Comparison of ENCODE assay signal across 9 cellular contexts in genomic region chr1:178542554-178543290, GRCh38. TPM values are rescaled to one million over a fixed set of nuclear protein-coding genes. Genes with fewer than 3 reads are reported as not detected.
DNase-seq lines count a peak whose midpoint lies in the region; ATAC-seq, FAIRE-seq and TF ChIP-seq lines count a peak whose summit lies in the region.
"Had no signal": no experiment of that assay in that cellular context is flagged by ENCODE, and none has a peak within 500 bp of the region (broad histone marks: within the 10 kb centered on the region; RNA-seq: fewer than 3 reads in every experiment).

No MANE protein-coding gene starts in this region.

- TF ChIP-seq CTCF in AG10803 (conservative IDR thresholded peaks at IDR 0.05; ENCODE audit: low read length) (peak; percentile 73), HepG2 (CRISPR knock-in tag; IDR thresholded peaks at IDR 0.05) (peak; percentile 83)

- H3K27me3 ChIP-seq in HepG2 (ENCODE audit: control insufficient read depth in 1 of 2, insufficient read depth in 2 of 2, low read length in 2 of 2), result no peaks in the 10 kb centered on the region; a peak in 1 of 5 replicates

- peak overlapping the region; percentile 86 for H3K4me3 Mint-ChIP-seq in activated CD4-positive, alpha-beta T cell treated with anti-CD3 and anti-CD28 coated beads, Interleukin-2, amount 10 ng/mL, durations not matched to agents 7 days and 5 days
- H3K4me3 Mint-ChIP-seq in dendritic cell treated with granulocyte-macrophage colony-stimulating factor and Interleukin-4, amounts not matched to agents 40 ng/mL and 50 ng/mL, for 4 days, result peak overlapping the region; percentile 93

- H4K20me1 ChIP-seq in HepG2 (ENCODE audit: insufficient read depth, low read length), result no peaks in the 10 kb centered on the region

- peak overlapping the region; percentile 98 for H3K4me2 ChIP-seq in HepG2 (ENCODE audit: low read depth, low read length)

- BruUV-seq in HepG2 (replicated peaks; lab: Mats Ljungman, UMichigan), result TSS peak; percentile 38

- CTCF ChIA-PET in activated CD4-positive, alpha-beta T cell treated with anti-CD3 and anti-CD28 coated beads, Interleukin-2, amount 10 ng/mL, durations not matched to agents 7 days and 5 days (lab: Charles Lee), result interaction anchor here (1.0 kb wide), 2 partner anchors 11 to 461 kb away, joined by 3 to 4 read pairs; no protein-coding TSS in a partner anchor
- CTCF ChIA-PET in HepG2 (lab: Yijun Ruan, JAX; ENCODE audit: low intra/inter-chr PET ratio, low total read pairs), result interaction anchor here (0.6 to 2.6 kb wide), 7 partner anchors 9 to 460 kb away, joined by 3 to 28 read pairs (median 8); partner anchors contain the start of gene RALGPS2

- H3K4me3 ChIP-seq in AG10803 (ENCODE audit: low read length) (peak overlapping the region; percentile 83), HepG2 (replicated peaks in 1 of 3; ENCODE audit: insufficient read depth in 1 of 3, low read depth in 2 of 3, low read length in 3 of 3) (peak overlapping the region; percentile 72 to 91 (median 87))

- FAIRE-seq in HepG2 (lab: Jason Lieb, UNC), result peak; percentile 15

- in situ Hi-C loops in HepG2 (cut with HindIII; ENCODE audit: extremely low pct_ligation_motif_present, low pct_unique_long_range_greater_than_20kb), result no loop called here

- peaks cover 0 to 5% of the 10 kb centered on the region in 2 experiments; a peak in 1 of 5 replicates for H3K36me3 ChIP-seq in HepG2 (replicated peaks in 1 of 2; ENCODE audit: control insufficient read depth in 1 of 2, insufficient read depth in 2 of 2, low read length in 2 of 2)

- no peak overlapping the region for H2AFZ ChIP-seq in HepG2 (ENCODE audit: low read length)

- no peaks in the 10 kb centered on the region for H3K27me3 Mint-ChIP-seq in activated CD4-positive, alpha-beta T cell treated with anti-CD3 and anti-CD28 coated beads, Interleukin-2, amount 10 ng/mL, durations not matched to agents 7 days and 5 days
- H3K27me3 Mint-ChIP-seq in dendritic cell treated with granulocyte-macrophage colony-stimulating factor and Interleukin-4, amounts not matched to agents 40 ng/mL and 50 ng/mL, for 4 days, result peaks cover 2% of the 10 kb centered on the region

- H3K36me3 Mint-ChIP-seq in activated CD4-positive, alpha-beta T cell treated with anti-CD3 and anti-CD28 coated beads, Interleukin-2, amount 10 ng/mL, durations not matched to agents 7 days and 5 days (ENCODE audit: low read depth), result no peaks in the 10 kb centered on the region
- peaks cover 16% of the 10 kb centered on the region for H3K36me3 Mint-ChIP-seq in dendritic cell treated with granulocyte-macrophage colony-stimulating factor and Interleukin-4, amounts not matched to agents 40 ng/mL and 50 ng/mL, for 4 days (ENCODE audit: low read depth)

- H3K4me1 ChIP-seq in HepG2 (ENCODE audit: insufficient read depth, low read length), result peaks cover 53% of the 10 kb centered on the region

- no peaks in the 10 kb centered on the region for H3K9me3 ChIP-seq in HepG2 (ENCODE audit: low read length)

- peaks cover 10% of the 10 kb centered on the region for H3K79me2 ChIP-seq in HepG2 (ENCODE audit: insufficient read depth, low read length)

- intact Hi-C loops in dendritic cell treated with granulocyte-macrophage colony-stimulating factor and Interleukin-4, amounts not matched to agents 40 ng/mL and 50 ng/mL, for 4 days (cut with micrococcal nuclease), result loop anchor here (1.0 to 10.0 kb wide), 3 partner anchors 182 to 540 kb away; partner anchors contain the start of genes RALGPS2 and TOR3A
- intact Hi-C loops in HepG2 (cut with micrococcal nuclease; ENCODE audit: unreplicated experiment), result loop anchor here (1.0 to 10.0 kb wide), 5 partner anchors 82 to 332 kb away; partner anchors contain the start of gene ANGPTL1

- DNase-seq in AG10803 (ENCODE audit: low read depth) (peak; percentile 90), NCI-H446 treated with DMSO at 0.1 percent for 48 hours (lab: John Stamatoyannopoulos, UW) (peak; percentile 42), HepG2 (ENCODE audit: low spot score) (peak; percentile 67)
- peak; percentile 80 for DNase-seq in activated CD4-positive, alpha-beta T cell treated with anti-CD3 and anti-CD28 coated beads, Interleukin-2, amount 10 ng/mL, durations not matched to agents 7 days and 5 days
- peak; percentile 86 for DNase-seq in stimulated activated CD4-positive, alpha-beta T cell treated with anti-CD3 and anti-CD28 coated beads, Interleukin-4, amount 100 ng/mL, for 1 hour

- peak overlapping the region; percentile 92 for H3K27ac Mint-ChIP-seq in activated CD4-positive, alpha-beta T cell treated with anti-CD3 and anti-CD28 coated beads, Interleukin-2, amount 10 ng/mL, durations not matched to agents 7 days and 5 days
- peak overlapping the region; percentile 91 for H3K27ac Mint-ChIP-seq in dendritic cell treated with granulocyte-macrophage colony-stimulating factor and Interleukin-4, amounts not matched to agents 40 ng/mL and 50 ng/mL, for 4 days

- peak in 1 of 2 experiments; percentile 5; a peak in 1 of 4 replicates for TF ChIP-seq EP300 in HepG2 (IDR thresholded peaks at IDR 0.05; ENCODE audit: low read depth in 2 of 2, low read length in 2 of 2)
- no peak for TF ChIP-seq EP300 in HepG2 (CRISPR knock-in tag; IDR thresholded peaks at IDR 0.05; ENCODE audit: borderline replicate concordance)

- 3% methylated on average over 13 of the region's 66 CpGs for WGBS in HepG2 (ENCODE audit: low lambda C conversion rate)

- H3K9ac ChIP-seq in HepG2 (ENCODE audit: insufficient read depth, low read depth, low read length), result peak overlapping the region; percentile 77

- no peaks in the 10 kb centered on the region for H3K9me3 Mint-ChIP-seq in activated CD4-positive, alpha-beta T cell treated with anti-CD3 and anti-CD28 coated beads, Interleukin-2, amount 10 ng/mL, durations not matched to agents 7 days and 5 days
- no peaks in the 10 kb centered on the region for H3K9me3 Mint-ChIP-seq in dendritic cell treated with granulocyte-macrophage colony-stimulating factor and Interleukin-4, amounts not matched to agents 40 ng/mL and 50 ng/mL, for 4 days

- TF ChIP-seq POLR2A in HepG2 (IDR thresholded peaks at IDR 0.05; ENCODE audit: insufficient read depth in 1 of 2, low read depth in 2 of 2, low read length in 2 of 2), result no peak; a peak in 1 of 4 replicates

- peaks cover 6% of the 10 kb centered on the region for H3K4me1 Mint-ChIP-seq in activated CD4-positive, alpha-beta T cell treated with anti-CD3 and anti-CD28 coated beads, Interleukin-2, amount 10 ng/mL, durations not matched to agents 7 days and 5 days
- H3K4me1 Mint-ChIP-seq in dendritic cell treated with granulocyte-macrophage colony-stimulating factor and Interleukin-4, amounts not matched to agents 40 ng/mL and 50 ng/mL, for 4 days (ENCODE audit: low read depth), result peaks cover 13% of the 10 kb centered on the region

- ATAC-seq in GM18907 (IDR thresholded peaks at IDR 0.05; ENCODE audit: unreplicated experiment), result peak; percentile 87
- peak; percentile 79 for ATAC-seq in HG03159 (IDR thresholded peaks at IDR 0.05; ENCODE audit: unreplicated experiment)
- peak; percentile 76 for ATAC-seq in HepG2

- POLR2A ChIA-PET in activated CD4-positive, alpha-beta T cell treated with anti-CD3 and anti-CD28 coated beads, Interleukin-2, amount 10 ng/mL, durations not matched to agents 7 days and 5 days (lab: Charles Lee), result no interaction called here
- POLR2A ChIA-PET in HepG2 (lab: Yijun Ruan, JAX), result interaction anchor here (0.6 to 2.5 kb wide), 21 partner anchors 9 to 548 kb away, joined by 3 to 26 read pairs (median 4); partner anchors contain the start of gene RALGPS2

- peak overlapping the region; percentile 92 for H3K27ac ChIP-seq in HepG2 (ENCODE audit: extremely low read length, insufficient read depth, low read length)

- peak; percentile 94 for TF ChIP-seq RAD21 in HepG2 (CRISPR knock-in tag; IDR thresholded peaks at IDR 0.05)

RNA-seq across cellular contexts. Expression of gene TEX35, which starts 29.8 kb away (rescaled TPM):
- total RNA-seq in activated CD4-positive, alpha-beta T cell treated with anti-CD3 and anti-CD28 coated beads, Interleukin-2, amount 10 ng/mL, durations not matched to agents 7 days and 5 days, result not detected
- not detected in 2 replicates for total RNA-seq in HepG2 (2016; rRNA removed; fragmentation: Illumina TruSeq; extraction: Trizol)
- not detected in 2 replicates for total RNA-seq in HepG2 (2016; cell fraction: cytosol; rRNA removed; fragmentation: Illumina TruSeq; extraction: Trizol; ENCODE audit: low read depth)
- total RNA-seq in HepG2 (2016; cell fraction: insoluble cytoplasmic fraction; rRNA removed; fragmentation: Illumina TruSeq; extraction: Trizol), result not detected in 2 replicates
- total RNA-seq in HepG2 (2016; cell fraction: membrane; rRNA removed; fragmentation: Illumina TruSeq; extraction: Trizol), result not detected in 2 replicates
- not detected in 2 replicates for total RNA-seq in HepG2 (2016; cell fraction: nucleus; rRNA removed; fragmentation: Illumina TruSeq; extraction: Trizol)
- not detected in 2 replicates for polyA plus RNA-seq in HepG2 (2011; rRNA removed)
- polyA plus RNA-seq in HepG2 (2011; cell fraction: cytosol; rRNA removed), result 0.05 TPM in 1 of 2 replicates, not detected in the other
- not detected in 2 replicates for polyA plus RNA-seq in HepG2 (2011; cell fraction: nucleus; rRNA removed)
- not detected in 2 replicates for polyA plus RNA-seq in HepG2 (2012)
- not detected in 2 replicates for polyA plus RNA-seq in HepG2 (2016; cell fraction: cytosol; fragmentation: Illumina TruSeq; extraction: Trizol; ENCODE audit: low read depth)
- polyA plus RNA-seq in HepG2 (2016; cell fraction: insoluble cytoplasmic fraction; fragmentation: Illumina TruSeq; extraction: Trizol; ENCODE audit: low read depth), result not detected in 2 replicates
- polyA plus RNA-seq in HepG2 (2016; cell fraction: membrane; fragmentation: Illumina TruSeq; extraction: Trizol; ENCODE audit: low read depth), result not detected in 2 replicates
- not detected in 2 replicates for polyA plus RNA-seq in HepG2 (2016; cell fraction: nucleus; fragmentation: Illumina TruSeq; extraction: Trizol; ENCODE audit: insufficient read depth, low read depth)
- polyA minus RNA-seq in HepG2 (2011; rRNA and poly(A)+ RNA removed; ENCODE audit: low replicate concordance), result not detected in 2 replicates
- polyA minus RNA-seq in HepG2 (2011; cell fraction: cytosol; rRNA and poly(A)+ RNA removed), result not detected in 2 replicates
- not detected in 2 replicates for polyA minus RNA-seq in HepG2 (2011; cell fraction: nucleus; rRNA and poly(A)+ RNA removed)
- total RNA-seq: activated CD8-positive, alpha-beta memory T cell treated with anti-CD3 and anti-CD28 coated beads for 36 hours had no signal

RNA-seq across cellular contexts. Expression of gene CLEC20A, which starts 46.0 kb away (rescaled TPM):
- total RNA-seq in activated CD4-positive, alpha-beta T cell treated with anti-CD3 and anti-CD28 coated beads, Interleukin-2, amount 10 ng/mL, durations not matched to agents 7 days and 5 days, result not detected
- total RNA-seq in HepG2 (2016; rRNA removed; fragmentation: Illumina TruSeq; extraction: Trizol), result not detected in 2 replicates
- total RNA-seq in HepG2 (2016; cell fraction: cytosol; rRNA removed; fragmentation: Illumina TruSeq; extraction: Trizol; ENCODE audit: low read depth), result not detected in 2 replicates
- not detected in 2 replicates for total RNA-seq in HepG2 (2016; cell fraction: insoluble cytoplasmic fraction; rRNA removed; fragmentation: Illumina TruSeq; extraction: Trizol)
- total RNA-seq in HepG2 (2016; cell fraction: membrane; rRNA removed; fragmentation: Illumina TruSeq; extraction: Trizol), result not detected in 2 replicates
- not detected in 2 replicates for total RNA-seq in HepG2 (2016; cell fraction: nucleus; rRNA removed; fragmentation: Illumina TruSeq; extraction: Trizol)
- not detected in 2 replicates for polyA plus RNA-seq in HepG2 (2011; rRNA removed)
- polyA plus RNA-seq in HepG2 (2011; cell fraction: cytosol; rRNA removed), result not detected in 2 replicates
- polyA plus RNA-seq in HepG2 (2011; cell fraction: nucleus; rRNA removed), result not detected in 2 replicates
- not detected in 2 replicates for polyA plus RNA-seq in HepG2 (2012)
- not detected in 2 replicates for polyA plus RNA-seq in HepG2 (2016; cell fraction: cytosol; fragmentation: Illumina TruSeq; extraction: Trizol; ENCODE audit: low read depth)
- not detected in 2 replicates for polyA plus RNA-seq in HepG2 (2016; cell fraction: insoluble cytoplasmic fraction; fragmentation: Illumina TruSeq; extraction: Trizol; ENCODE audit: low read depth)
- polyA plus RNA-seq in HepG2 (2016; cell fraction: membrane; fragmentation: Illumina TruSeq; extraction: Trizol; ENCODE audit: low read depth), result not detected in 2 replicates
- not detected in 2 replicates for polyA plus RNA-seq in HepG2 (2016; cell fraction: nucleus; fragmentation: Illumina TruSeq; extraction: Trizol; ENCODE audit: insufficient read depth, low read depth)
- polyA minus RNA-seq in HepG2 (2011; rRNA and poly(A)+ RNA removed; ENCODE audit: low replicate concordance), result not detected in 2 replicates
- polyA minus RNA-seq in HepG2 (2011; cell fraction: cytosol; rRNA and poly(A)+ RNA removed), result not detected in 2 replicates
- not detected in 2 replicates for polyA minus RNA-seq in HepG2 (2011; cell fraction: nucleus; rRNA and poly(A)+ RNA removed)
- total RNA-seq: activated CD8-positive, alpha-beta memory T cell treated with anti-CD3 and anti-CD28 coated beads for 36 hours had no signal

Comparison
In these comparisons a context has a peak if more than half of its experiments do, and no peak if none do; other contexts are left out.
1. Peak in every context shown above with its lines: DNase-seq, ATAC-seq, H3K4me3 ChIP-seq and H3K27ac ChIP-seq.